1 cellular context compared by ENCODE assay signal in genomic region chr2:26720322-26721166, GRCh38.
A peak's percentile ranks its signal among the peaks of the same experiment; 100 is the strongest.
TF ChIP-seq lines count a peak whose summit lies in the region.

No MANE protein-coding gene starts in this region.

TF ChIP-seq in HepG2, 621 proteins besides CTCF, POLR2A, EP300 and RAD21 (continued from another document):
- no peak for TF ChIP-seq ZNF468 (CRISPR knock-in tag; IDR thresholded peaks at IDR 0.05)
- TF ChIP-seq ZMAT3 (CRISPR knock-in tag; conservative IDR thresholded peaks at IDR 0.05): no peak
- TF ChIP-seq SAP130 (CRISPR knock-in tag; IDR thresholded peaks at IDR 0.05; ENCODE audit: low read depth): no peak
- no peak for TF ChIP-seq ZNF605 (CRISPR knock-in tag; IDR thresholded peaks at IDR 0.05)
- TF ChIP-seq FOXJ3 (CRISPR knock-in tag; IDR thresholded peaks at IDR 0.05; ENCODE audit: borderline replicate concordance): no peak
- no peak for TF ChIP-seq SOX13 (IDR thresholded peaks at IDR 0.05)
- TF ChIP-seq SOX13 (CRISPR knock-in tag; conservative IDR thresholded peaks at IDR 0.05 in 1 of 2, IDR thresholded peaks at IDR 0.05 in 1 of 2): peak in 1 of 2 experiments; percentile 20; a peak in 1 of 4 replicates
- TF ChIP-seq IKZF4 (CRISPR knock-in tag; IDR thresholded peaks at IDR 0.05; ENCODE audit: borderline replicate concordance, low read depth, not compliant biosample characterization): no peak
- TF ChIP-seq EED (CRISPR knock-in tag; IDR thresholded peaks at IDR 0.05): no peak
- TF ChIP-seq TMF1 (CRISPR knock-in tag; IDR thresholded peaks at IDR 0.05; ENCODE audit: low read depth): no peak
- no peak for TF ChIP-seq HNF1A (IDR thresholded peaks at IDR 0.05; ENCODE audit: low read depth)
- TF ChIP-seq HNF1A (CRISPR knock-in tag; IDR thresholded peaks at IDR 0.05; ENCODE audit: borderline replicate concordance): no peak
- no peak for TF ChIP-seq HNF1B (CRISPR knock-in tag; IDR thresholded peaks at IDR 0.05)
- TF ChIP-seq ZNF792 (CRISPR knock-in tag; IDR thresholded peaks at IDR 0.05): 0 out of 2 replicates have a peak, but pooled peaks have one; percentile 20
- no peak for TF ChIP-seq ZFP37 (CRISPR knock-in tag; IDR thresholded peaks at IDR 0.05; ENCODE audit: borderline replicate concordance)
- no peak for TF ChIP-seq NR3C1 (CRISPR knock-in tag; IDR thresholded peaks at IDR 0.05)
- TF ChIP-seq KLF16 (CRISPR knock-in tag; IDR thresholded peaks at IDR 0.05): no peak
- TF ChIP-seq MTF1 (CRISPR knock-in tag; IDR thresholded peaks at IDR 0.05): no peak
- no peak for TF ChIP-seq ATF3 (CRISPR knock-in tag; IDR thresholded peaks at IDR 0.05)
- no peak for TF ChIP-seq ZNF530 (CRISPR knock-in tag; IDR thresholded peaks at IDR 0.05; ENCODE audit: low read depth)
- no peak for TF ChIP-seq IRX3 (CRISPR knock-in tag; IDR thresholded peaks at IDR 0.05; ENCODE audit: borderline replicate concordance, low read depth)
- no peak for TF ChIP-seq TFDP2 (CRISPR knock-in tag; IDR thresholded peaks at IDR 0.05)
- TF ChIP-seq SP2 (CRISPR knock-in tag; IDR thresholded peaks at IDR 0.05): no peak
- no peak for TF ChIP-seq ZBTB49 (CRISPR knock-in tag; IDR thresholded peaks at IDR 0.05; ENCODE audit: borderline replicate concordance)
- TF ChIP-seq U2AF1 (optimal IDR thresholded peaks at IDR 0.05; ENCODE audit: low read depth, low read length): peak; percentile 25
- TF ChIP-seq KDM5B (CRISPR knock-in tag; IDR thresholded peaks at IDR 0.05; ENCODE audit: borderline replicate concordance): no peak
- TF ChIP-seq ZNF775 (CRISPR knock-in tag; IDR thresholded peaks at IDR 0.05; ENCODE audit: borderline replicate concordance): no peak
- peak; percentile 29; the same call in 1 of the 2 replicates for TF ChIP-seq MIER2 (CRISPR knock-in tag; IDR thresholded peaks at IDR 0.05)
- 0 out of 2 replicates have a peak, but pooled peaks have one; percentile 26 for TF ChIP-seq TARDBP (CRISPR knock-in tag; IDR thresholded peaks at IDR 0.05)
- no peak for TF ChIP-seq ATF1 (CRISPR knock-in tag; IDR thresholded peaks at IDR 0.05)
- no peak for TF ChIP-seq ZNF205 (CRISPR knock-in tag; IDR thresholded peaks at IDR 0.05)
- peak; percentile 78 for TF ChIP-seq FOSL2 (CRISPR knock-in tag; IDR thresholded peaks at IDR 0.05)
TF ChIP-seq in HepG2: peak in this region for 23.
